21 cellular contexts compared by ENCODE assay signal in genomic region chr17:77837917-77838316, GRCh38.
"Had no signal": no experiment of that assay in that cellular context is flagged by ENCODE, and none has a peak within 500 bp of the region (broad histone marks: within the 10 kb centered on the region; RNA-seq: fewer than 3 reads in every experiment).

No MANE protein-coding gene starts in this region.

- H3K9me3 Mint-ChIP-seq: central memory CD8-positive, alpha-beta T cell; nephron had no signal

- H3K9me3 ChIP-seq: colonic mucosa, lower lobe of right lung, tibial nerve had no signal

- H3K27ac ChIP-seq: colonic mucosa, lower lobe of right lung, tibial nerve had no signal

- H3K27ac Mint-ChIP-seq: activated CD8-positive, alpha-beta T cell treated with anti-CD3 and anti-CD28 coated beads, Interleukin-2, amount 10 ng/mL, durations not matched to agents 7 days and 5 days; nephron had no signal

- DNase-seq: activated CD4-positive, alpha-beta T cell treated with anti-CD3 and anti-CD28 coated beads, Interleukin-2, amount 10 ng/mL, durations not matched to agents 24 days and 14 days; activated CD8-positive, alpha-beta T cell treated with anti-CD3 and anti-CD28 coated beads, Interleukin-2, amount 10 ng/mL, durations not matched to agents 7 days and 5 days; activated naive CD8-positive, alpha-beta T cell treated with anti-CD3 and anti-CD28 coated beads, Interleukin-2, amount 50 U/mL, for 24 hours; anterior cingulate cortex; colonic mucosa; kidney glomerular epithelial cell; lower lobe of right lung; nucleus accumbens; SHP77 treated with DMSO at 0.1 percent for 48 hours; stimulated activated CD4-positive, alpha-beta T cell treated with anti-CD3 and anti-CD28 coated beads, Interleukin-12 subunit alpha, Interleukin-12 subunit beta, amount 100 ng/mL, for 4 hours; stimulated activated CD4-positive, alpha-beta T cell treated with anti-CD3 and anti-CD28 coated beads, Interleukin-1b, Interleukin-23, amount 100 ng/mL, for 48 hours; stimulated activated CD8-positive, alpha-beta memory T cell treated with anti-CD3 and anti-CD28 coated beads, Interleukin-4, amount 100 ng/mL, for 48 hours; stimulated activated naive CD4-positive, alpha-beta T cell; T-cell; T-helper 9 cell had no signal

- FAIRE-seq: endometrium, frontal cortex had no signal

- H3K27me3 Mint-ChIP-seq: central memory CD8-positive, alpha-beta T cell; T-cell had no signal

- H3K36me3 ChIP-seq: colonic mucosa, lower lobe of right lung, tibial nerve had no signal

- H3K27me3 ChIP-seq: colonic mucosa, tibial nerve had no signal

- ATAC-seq: activated CD8-positive, alpha-beta T cell treated with anti-CD3 and anti-CD28 coated beads, Interleukin-2, amount 10 ng/mL, durations not matched to agents 7 days and 5 days; activated naive CD8-positive, alpha-beta T cell treated with anti-CD3 and anti-CD28 coated beads, Interleukin-2, amount 50 U/mL, for 24 hours; lower lobe of right lung; SK-N-SH treated with all-trans-retinoic acid at 6 μM for 48 hours; T-cell had no signal

- H3K4me3 Mint-ChIP-seq: activated CD4-positive, alpha-beta T cell treated with anti-CD3 and anti-CD28 coated beads, Interleukin-2, amount 10 ng/mL, durations not matched to agents 24 days and 14 days; activated CD8-positive, alpha-beta T cell treated with anti-CD3 and anti-CD28 coated beads, Interleukin-2, amount 10 ng/mL, durations not matched to agents 7 days and 5 days; activated naive CD8-positive, alpha-beta T cell treated with anti-CD3 and anti-CD28 coated beads, Interleukin-2, amount 50 U/mL, for 24 hours; central memory CD8-positive, alpha-beta T cell; nephron; T-cell had no signal

- H3K36me3 Mint-ChIP-seq: T-cell had no signal

- H3K4me3 ChIP-seq: colonic mucosa, lower lobe of right lung, tibial nerve had no signal
